ENCODE assay signal across 10 cellular contexts in the genomic region with DNA sequence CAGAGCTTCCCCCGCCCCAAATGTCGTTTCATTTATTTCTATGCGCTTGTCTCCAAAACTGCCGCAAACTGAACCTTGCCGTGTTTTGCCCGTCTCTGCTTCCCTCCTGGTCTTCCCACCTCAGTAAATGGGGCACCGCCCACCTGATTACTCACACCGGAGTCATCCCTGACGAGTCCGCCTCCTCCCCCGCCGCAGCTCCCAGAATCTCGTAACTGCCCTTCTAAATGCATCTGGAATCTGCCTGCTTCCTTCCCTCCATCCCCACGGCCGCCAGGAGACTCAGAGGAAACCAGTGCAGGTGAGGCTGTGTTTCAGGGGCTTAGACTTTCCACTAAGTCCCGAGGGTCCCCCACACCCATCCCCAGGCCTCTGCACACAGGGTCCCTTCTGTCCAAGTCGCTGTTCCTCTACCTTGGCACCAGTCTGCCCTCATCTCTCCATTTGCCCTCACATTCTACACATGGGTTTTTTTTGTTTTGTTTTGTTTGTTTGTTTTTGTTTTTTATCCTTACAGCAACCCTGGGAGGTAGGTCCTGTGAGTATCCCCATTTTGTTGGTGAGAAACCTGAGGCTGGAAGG.
DNase-seq lines count a peak whose midpoint lies in the region; ATAC-seq and TF ChIP-seq lines count a peak whose summit lies in the region.
"Had no signal": no experiment of that assay in that cellular context is flagged by ENCODE, and none has a peak within 500 bp of the region (broad histone marks: within the 10 kb centered on the region; RNA-seq: fewer than 3 reads in every experiment).

No MANE protein-coding gene starts in this region.

- H3K27me3 Mint-ChIP-seq in activated CD8-positive, alpha-beta T cell treated with anti-CD3 and anti-CD28 coated beads for 36 hours = peaks cover 35% of the 10 kb centered on the region
- H3K27me3 Mint-ChIP-seq in activated CD8-positive, alpha-beta T cell treated with anti-CD3 and anti-CD28 coated beads, Interleukin-2, amount 10 ng/mL, durations not matched to agents 7 days and 5 days (ENCODE audit: low read depth) = peaks cover 20% of the 10 kb centered on the region

- no peak for TF ChIP-seq EP300 in stomach (IDR thresholded peaks at IDR 0.05)

- H3K4me3 Mint-ChIP-seq in activated CD8-positive, alpha-beta T cell treated with anti-CD3 and anti-CD28 coated beads for 36 hours = no peak overlapping the region
- no peak overlapping the region for H3K4me3 Mint-ChIP-seq in activated CD8-positive, alpha-beta T cell treated with anti-CD3 and anti-CD28 coated beads, Interleukin-2, amount 10 ng/mL, durations not matched to agents 7 days and 5 days

- POLR2A ChIA-PET in activated CD8-positive, alpha-beta T cell treated with anti-CD3 and anti-CD28 coated beads for 36 hours (lab: Charles Lee) = no interaction called here
- POLR2A ChIA-PET in activated CD8-positive, alpha-beta T cell treated with anti-CD3 and anti-CD28 coated beads, Interleukin-2, amount 10 ng/mL, durations not matched to agents 7 days and 5 days (lab: Charles Lee) = no interaction called here

- no peaks in the 10 kb centered on the region for H3K9me3 Mint-ChIP-seq in activated CD8-positive, alpha-beta T cell treated with anti-CD3 and anti-CD28 coated beads for 36 hours
- no peaks in the 10 kb centered on the region for H3K9me3 Mint-ChIP-seq in activated CD8-positive, alpha-beta T cell treated with anti-CD3 and anti-CD28 coated beads, Interleukin-2, amount 10 ng/mL, durations not matched to agents 7 days and 5 days (ENCODE audit: insufficient read depth)

- H3K4me3 ChIP-seq in OCI-LY3 (ENCODE audit: low read length) (no peak overlapping the region), fibroblast of lung (replicated peaks in 1 of 4; ENCODE audit: control extremely low read depth in 1 of 4, insufficient read depth in 1 of 4, low read depth in 3 of 4, low read length in 4 of 4) (no peak overlapping the region), retinal pigment epithelial cell (ENCODE audit: low read length) (no peak overlapping the region), stomach (no peak overlapping the region)

- WGBS in stomach, 5 donors = 23 to 31% (median 30%) methylated on average over 17 of the region's 17 CpGs

- intact Hi-C loops in activated CD8-positive, alpha-beta T cell treated with anti-CD3 and anti-CD28 coated beads for 36 hours (cut with micrococcal nuclease) = no loop called here
- intact Hi-C loops in stomach (cut with DNase I; ENCODE audit: low total_unique reads) = no loop called here

- no peak overlapping the region for H3K27ac Mint-ChIP-seq in activated CD8-positive, alpha-beta T cell treated with anti-CD3 and anti-CD28 coated beads for 36 hours
- H3K27ac Mint-ChIP-seq in activated CD8-positive, alpha-beta T cell treated with anti-CD3 and anti-CD28 coated beads, Interleukin-2, amount 10 ng/mL, durations not matched to agents 7 days and 5 days = no peak overlapping the region

- H4K20me1 ChIP-seq in OCI-LY3 (ENCODE audit: insufficient read depth, low read length) (peaks cover 7% of the 10 kb centered on the region), fibroblast of lung (ENCODE audit: control insufficient read depth, extremely low read depth, insufficient read depth, low read length) (no peaks in the 10 kb centered on the region)

- H3K27ac ChIP-seq in OCI-LY3 (ENCODE audit: low read length) = no peak overlapping the region
- H3K27ac ChIP-seq in fibroblast of lung (ENCODE audit: insufficient read depth, low read length) = no peak overlapping the region
- H3K27ac ChIP-seq in stomach = no peak overlapping the region

- H3K36me3 Mint-ChIP-seq in activated CD8-positive, alpha-beta T cell treated with anti-CD3 and anti-CD28 coated beads for 36 hours (ENCODE audit: low read depth) = no peaks in the 10 kb centered on the region
- H3K36me3 Mint-ChIP-seq in activated CD8-positive, alpha-beta T cell treated with anti-CD3 and anti-CD28 coated beads, Interleukin-2, amount 10 ng/mL, durations not matched to agents 7 days and 5 days (ENCODE audit: low read depth) = no peaks in the 10 kb centered on the region

- peak; percentile 26 for DNase-seq in activated CD8-positive, alpha-beta T cell treated with anti-CD3 and anti-CD28 coated beads for 36 hours
- DNase-seq in activated CD8-positive, alpha-beta T cell treated with anti-CD3 and anti-CD28 coated beads, Interleukin-2, amount 10 ng/mL, durations not matched to agents 7 days and 5 days = no peak
- DNase-seq in fibroblast of lung (ENCODE audit: low read depth in 2 of 2) (peak; percentile 48 to 87), retinal pigment epithelial cell (ENCODE audit: low read depth) (peak; percentile 5), NCI-H1930 (lab: John Stamatoyannopoulos, UW) (no peak), stomach (no peak)
- DNase-seq in activated CD4-positive, CD25-positive, alpha-beta regulatory T cell treated with anti-CD3 and anti-CD28 coated beads, Interleukin-2, amount 50 U/mL, for 72 hours = no peak
- DNase-seq: activated CD4-positive, alpha-beta T cell treated with anti-CD3 and anti-CD28 coated beads, Interleukin-2, amount 50 U/mL, for 1 hour; AML-193 had no signal

- H3K4me1 ChIP-seq in OCI-LY3 (ENCODE audit: low read length) = peaks cover 10% of the 10 kb centered on the region
- peaks cover 3% of the 10 kb centered on the region for H3K4me1 ChIP-seq in fibroblast of lung (ENCODE audit: control insufficient read depth, extremely low read depth, insufficient read depth, low read length)
- no peaks in the 10 kb centered on the region for H3K4me1 ChIP-seq in stomach

- 0 out of 2 replicates have a peak overlapping the region, but pooled peaks have one; percentile 23 for H3K4me2 ChIP-seq in OCI-LY3 (ENCODE audit: low read length)
- peak overlapping the region; percentile 51 for H3K4me2 ChIP-seq in fibroblast of lung (ENCODE audit: extremely low read depth, insufficient read depth, low read length)

- peaks cover 5% of the 10 kb centered on the region for H3K4me1 Mint-ChIP-seq in activated CD8-positive, alpha-beta T cell treated with anti-CD3 and anti-CD28 coated beads for 36 hours (ENCODE audit: low read depth)
- H3K4me1 Mint-ChIP-seq in activated CD8-positive, alpha-beta T cell treated with anti-CD3 and anti-CD28 coated beads, Interleukin-2, amount 10 ng/mL, durations not matched to agents 7 days and 5 days (ENCODE audit: low read depth) = no peaks in the 10 kb centered on the region

- CTCF ChIA-PET in activated CD8-positive, alpha-beta T cell treated with anti-CD3 and anti-CD28 coated beads for 36 hours (lab: Charles Lee) = no interaction called here
- CTCF ChIA-PET in activated CD8-positive, alpha-beta T cell treated with anti-CD3 and anti-CD28 coated beads, Interleukin-2, amount 10 ng/mL, durations not matched to agents 7 days and 5 days (lab: Charles Lee) = no interaction called here

- no peaks in the 10 kb centered on the region for H3K9me3 ChIP-seq in OCI-LY3 (ENCODE audit: insufficient read depth, low read length)
- no peaks in the 10 kb centered on the region for H3K9me3 ChIP-seq in fibroblast of lung (ENCODE audit: control insufficient read depth, insufficient read depth, low read depth, low read length)
- peaks cover 0 to 7% (median 0%) of the 10 kb centered on the region in 4 donors for H3K9me3 ChIP-seq in stomach

- no peak for TF ChIP-seq POLR2A in stomach (IDR thresholded peaks at IDR 0.05)

- H2AFZ ChIP-seq in OCI-LY3 (ENCODE audit: low read depth, low read length) = no peak overlapping the region
- H2AFZ ChIP-seq in fibroblast of lung (ENCODE audit: low read length) = no peak overlapping the region

- TF ChIP-seq CTCF in activated CD8-positive, alpha-beta T cell treated with anti-CD3 and anti-CD28 coated beads for 36 hours (IDR thresholded peaks at IDR 0.05) = no peak
- TF ChIP-seq CTCF in OCI-LY3 (IDR thresholded peaks at IDR 0.05; ENCODE audit: low read depth, low read length) = no peak
- no peak for TF ChIP-seq CTCF in fibroblast of lung (conservative IDR thresholded peaks at IDR 0.05 in 1 of 2, IDR thresholded peaks at IDR 0.05 in 1 of 2; ENCODE audit: low read depth in 1 of 2, low read length in 2 of 2)
- no peak for TF ChIP-seq CTCF in retinal pigment epithelial cell (conservative IDR thresholded peaks at IDR 0.05; ENCODE audit: low read depth, low read length)
- no peak for TF ChIP-seq CTCF in stomach (IDR thresholded peaks at IDR 0.05)

- H3K36me3 ChIP-seq in OCI-LY3 (replicated peaks; ENCODE audit: low read depth, low read length) (no peaks in the 10 kb centered on the region), fibroblast of lung (ENCODE audit: control insufficient read depth, insufficient read depth, low read length) (no peaks in the 10 kb centered on the region), stomach (no peaks in the 10 kb centered on the region)

- H3K79me2 ChIP-seq in OCI-LY3 (ENCODE audit: low read length) = no peaks in the 10 kb centered on the region
- no peaks in the 10 kb centered on the region for H3K79me2 ChIP-seq in fibroblast of lung (ENCODE audit: control insufficient read depth, insufficient read depth, low read length)

- ATAC-seq in activated CD8-positive, alpha-beta T cell treated with anti-CD3 and anti-CD28 coated beads for 36 hours = no peak
- no peak for ATAC-seq in activated CD8-positive, alpha-beta T cell treated with anti-CD3 and anti-CD28 coated beads, Interleukin-2, amount 10 ng/mL, durations not matched to agents 7 days and 5 days

- H3K9ac ChIP-seq in OCI-LY3 (ENCODE audit: low read length) (no peak overlapping the region), fibroblast of lung (ENCODE audit: insufficient read depth, low read length) (no peak overlapping the region)

- H3K27me3 ChIP-seq in OCI-LY3 (ENCODE audit: low read depth, low read length) (peaks cover 55% of the 10 kb centered on the region), fibroblast of lung (ENCODE audit: control insufficient read depth, insufficient read depth, low read length) (peaks cover 7% of the 10 kb centered on the region), stomach (peaks cover 0 to 74% (median 42%) of the 10 kb centered on the region in 3 donors)

Comparison
In these comparisons a context has a peak if more than half of its experiments do, and no peak if none do; other contexts are left out.
1. DNase-seq: peak in activated CD8-positive, alpha-beta T cell treated with anti-CD3 and anti-CD28 coated beads for 36 hours (single experiment), fibroblast of lung (2 of 2) and retinal pigment epithelial cell (single experiment); none in activated CD8-positive, alpha-beta T cell treated with anti-CD3 and anti-CD28 coated beads, Interleukin-2, amount 10 ng/mL, durations not matched to agents 7 days and 5 days (single experiment), NCI-H1930 (0 of 2), activated CD4-positive, CD25-positive, alpha-beta regulatory T cell treated with anti-CD3 and anti-CD28 coated beads, Interleukin-2, amount 50 U/mL, for 72 hours (single experiment) and stomach (single experiment).